ENCODE assay signal across 8 cellular contexts in the genomic region with DNA sequence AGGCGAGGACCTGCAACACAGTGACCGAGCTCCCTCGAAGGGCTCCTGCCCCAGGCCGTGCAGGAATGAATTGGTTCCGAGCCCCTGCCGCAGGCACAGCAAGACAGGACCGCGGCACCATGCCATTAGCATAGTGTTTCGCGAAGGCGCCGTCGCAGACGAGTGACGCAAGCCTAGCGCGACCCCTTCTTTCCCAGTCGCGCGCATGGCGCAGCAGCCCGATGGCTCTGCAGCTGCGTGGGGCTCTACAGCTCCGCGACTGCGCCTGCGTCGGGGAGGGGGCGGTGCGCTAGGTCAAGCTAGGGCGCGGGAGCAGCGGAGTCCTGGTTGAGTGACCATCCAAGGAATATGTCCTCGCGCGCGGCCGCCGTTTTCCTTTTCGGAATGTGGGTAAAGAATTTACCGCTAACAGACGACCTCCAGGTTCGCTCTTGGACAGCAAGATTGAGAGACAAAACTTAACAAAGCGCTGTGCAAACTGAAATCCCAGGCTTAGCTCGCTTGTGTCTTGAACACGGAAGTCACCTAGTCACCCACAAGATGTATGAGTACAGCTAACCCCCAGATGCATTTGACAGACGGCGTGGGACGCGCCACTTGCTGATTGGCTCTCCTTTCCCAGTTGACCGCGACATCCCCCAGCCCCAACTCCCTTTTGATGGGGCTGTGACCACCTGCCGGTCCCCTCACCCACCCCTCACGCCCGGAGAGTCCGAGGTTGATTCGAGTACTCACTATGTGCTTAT. TPM values are rescaled to one million over a fixed set of nuclear protein-coding genes. Genes with fewer than 3 reads are reported as not detected.
DNase-seq lines count a peak whose midpoint lies in the region; TF ChIP-seq lines count a peak whose summit lies in the region.

Gene TRMT61B, minus strand, starts transcription at position 164 of the 746 bp plus-strand sequence. Its CDS starts 32 bp downstream, at position 132.

- intact Hi-C loops in esophagus squamous epithelium (cut with DNase I), result no loop called here

- H3K36me3 ChIP-seq in esophagus squamous epithelium, result peaks cover 0 to 10% (median 0%) of the 10 kb centered on the region in 3 donors

- peak within 1 kb of the TSS; percentile 80 to 90 (median 82) for H3K4me3 ChIP-seq in esophagus squamous epithelium

- peaks cover 12 to 51% (median 17%) of the 10 kb centered on the region in 3 donors for H3K4me1 ChIP-seq in esophagus squamous epithelium

- H3K27me3 ChIP-seq in esophagus squamous epithelium, result no peaks in the 10 kb centered on the region

- TF ChIP-seq POLR2A in esophagus squamous epithelium (IDR thresholded peaks at IDR 0.05), result peak in 3 of 4 donors; percentile 33 to 73 (median 60)

- 0% methylated on average over 25 to 26 of the region's 57 CpGs for WGBS in esophagus squamous epithelium, 2 donors

- H3K9me3 ChIP-seq in esophagus squamous epithelium, result no peaks in the 10 kb centered on the region

- DNase-seq in EH (ENCODE audit: low read depth) (peak; percentile 94), GOT3 (lab: John Stamatoyannopoulos, UW) (peak; percentile 92), LHCN-M2 (ENCODE audit: low read depth) (peak; percentile 94), RPMI7951 (ENCODE audit: low read depth) (peak; percentile 94), activated T-helper 1 cell treated with Interleukin-2 at 50 U/mL for 16 hours (ENCODE audit: low read depth) (peak; percentile 95), esophagus squamous epithelium (lab: John Stamatoyannopoulos, UW) (peak; percentile 85), myocyte (ENCODE audit: low read depth) (peak; percentile 96)
- peak; percentile 94 to 97 for DNase-seq in stimulated activated CD8-positive, alpha-beta memory T cell treated with anti-CD3 and anti-CD28 coated beads, Interleukin-7, amount 100 ng/mL, for 4 hours (ENCODE audit: low read depth in 2 of 2)

- peak within 1 kb of the TSS; percentile 77 to 91 (median 86) for H3K27ac ChIP-seq in esophagus squamous epithelium

- TF ChIP-seq CTCF in esophagus squamous epithelium (IDR thresholded peaks at IDR 0.05), result peak in 2 of 6 experiments; percentile 7 to 50

RNA-seq across cellular contexts. Expression of gene TRMT61B, which starts in this region (rescaled TPM):
- total RNA-seq in LHCN-M2 (2014; rRNA removed), result 9.6 and 11.9 TPM in 2 replicates
- polyA plus RNA-seq in LHCN-M2 (2012), result 4.9 TPM
- 14.5 and 29.2 TPM in 2 replicates for total RNA-seq in RPMI7951 (2014; rRNA removed; shearing (Covaris generic))
- 10 to 100 TPM in 1 of 4 donors, 1 to 10 TPM in 3; 7.1 to 12.8 (median 8.1) TPM for total RNA-seq in esophagus squamous epithelium
- total RNA-seq in myocyte, result 13.1 and 16.2 TPM in 2 replicates
- polyA plus RNA-seq in myocyte (2012), result 9.4 TPM

Comparison
In these comparisons a context has a peak if more than half of its experiments do, and no peak if none do; other contexts are left out.
1. Peak in every context shown above with its lines: DNase-seq, H3K4me3 ChIP-seq and H3K27ac ChIP-seq.